ENCODE assay signal across 13 cellular contexts in genomic region chr3:32384938-32385337, GRCh38. TPM values are rescaled to one million over a fixed set of nuclear protein-coding genes. Genes with fewer than 3 reads are reported as not detected.
DNase-seq lines count a peak whose midpoint lies in the region; ATAC-seq and TF ChIP-seq lines count a peak whose summit lies in the region.
"Had no signal": no experiment of that assay in that cellular context is flagged by ENCODE, and none has a peak within 500 bp of the region (broad histone marks: within the 10 kb centered on the region; RNA-seq: fewer than 3 reads in every experiment).

No MANE protein-coding gene starts in this region.

- no peaks in the 10 kb centered on the region for H3K9me3 ChIP-seq in left ventricle myocardium inferior (replicated peaks)
- H3K9me3 ChIP-seq in left lung: no peaks in the 10 kb centered on the region

- H3K36me3 ChIP-seq in left ventricle myocardium inferior (no peaks in the 10 kb centered on the region), left lung (no peaks in the 10 kb centered on the region)
- H3K36me3 ChIP-seq: cardiac muscle cell had no signal

- in situ Hi-C loops in GM13976 (cut with MboI; ENCODE audit: low sequenced_read_pairs, unreplicated experiment): no loop called here

- H3K27ac ChIP-seq in left ventricle myocardium inferior (replicated peaks) (no peak overlapping the region), left lung (no peak overlapping the region)
- H3K27ac ChIP-seq: cardiac muscle cell had no signal

- H3K27me3 ChIP-seq in left ventricle myocardium inferior (ENCODE audit: low read depth): peaks cover 5% of the 10 kb centered on the region
- no peaks in the 10 kb centered on the region for H3K27me3 ChIP-seq in left lung
- H3K27me3 ChIP-seq: cardiac muscle cell had no signal

- no peak for DNase-seq in Right ventricle myocardium superior
- DNase-seq in left ventricle myocardium inferior: no peak
- peak; percentile 49 for DNase-seq in astrocyte of the hippocampus (ENCODE audit: low read depth, low spot score)
- DNase-seq in left lung: no peak
- no peak for DNase-seq in GM13976 (ENCODE audit: low spot score)
- no peak for DNase-seq in NK-92 (lab: John Stamatoyannopoulos, UW; ENCODE audit: unreplicated experiment)
- DNase-seq: activated T-cell treated with anti-CD3 and anti-CD28 coated beads, Interleukin-2, amount 50 U/mL, for 72 hours; NCI-H69; stimulated activated CD4-positive, alpha-beta T cell treated with anti-CD3 and anti-CD28 coated beads, Interleukin-15, amount 100 ng/mL, for 24 hours; stimulated activated naive CD8-positive, alpha-beta T cell treated with anti-CD3 and anti-CD28 coated beads, Interleukin-15, amount 100 ng/mL, for 72 hours had no signal

- H3K4me1 ChIP-seq in left ventricle myocardium inferior: peaks cover 4% of the 10 kb centered on the region
- H3K4me1 ChIP-seq in left lung: no peaks in the 10 kb centered on the region

- ATAC-seq in Right ventricle myocardium superior (ENCODE audit: poor library complexity): peak; percentile 87
- peak; percentile 71 for ATAC-seq in left lung
- no peak for ATAC-seq in GM18867 (IDR thresholded peaks at IDR 0.05; ENCODE audit: unreplicated experiment)
- no peak for ATAC-seq in HG02870 (IDR thresholded peaks at IDR 0.05; ENCODE audit: unreplicated experiment)
- ATAC-seq: activated T-cell treated with anti-CD3 and anti-CD28 coated beads, Interleukin-2, amount 50 U/mL, for 72 hours; stimulated activated naive CD8-positive, alpha-beta T cell treated with anti-CD3 and anti-CD28 coated beads, Interleukin-15, amount 100 ng/mL, for 72 hours had no signal

- TF ChIP-seq CTCF in left ventricle myocardium inferior (IDR thresholded peaks at IDR 0.05; ENCODE audit: borderline replicate concordance) (no peak), left lung (IDR thresholded peaks at IDR 0.05) (no peak), GM13976 (IDR thresholded peaks at IDR 0.05; ENCODE audit: borderline replicate concordance, control extremely low read depth, extremely low read depth, insufficient read depth, missing control alignments) (no peak)

- H3K4me3 ChIP-seq in left ventricle myocardium inferior (no peak overlapping the region), left lung (no peak overlapping the region)
- H3K4me3 ChIP-seq: cardiac muscle cell had no signal

- intact Hi-C loops in Right ventricle myocardium superior (cut with DNase I) (no loop called here), left ventricle myocardium inferior (cut with micrococcal nuclease) (no loop called here), left lung (cut with DNase I) (no loop called here)

RNA-seq across cellular contexts. Expression of gene CMTM7, which starts 6.7 kb away (rescaled TPM):
- total RNA-seq in Right ventricle myocardium superior: 2.7 TPM
- total RNA-seq in left ventricle myocardium inferior: 2.9 TPM
- 10 to 100 TPM; 46.7 to 50.4 TPM for total RNA-seq in left lung

Comparison
In these comparisons a context has a peak if more than half of its experiments do, and no peak if none do; other contexts are left out.
1. ATAC-seq: peak in Right ventricle myocardium superior (single experiment) and left lung (single experiment); none in GM18867 (single experiment) and HG02870 (single experiment).
2. RNA of gene CMTM7, which starts 6.7 kb away (total RNA-seq): 46.7 to 50.4 TPM in left lung; 2.9 TPM in left ventricle myocardium inferior (single experiment) and 2.7 TPM in Right ventricle myocardium superior (single experiment); every median in the first group is over 10 times any median in the second.